ENCODE assay signal across 8 cellular contexts in genomic region chr1:182029379-182030331, GRCh38. TPM values are rescaled to one million over a fixed set of nuclear protein-coding genes. Genes with fewer than 3 reads are reported as not detected.
DNase-seq lines count a peak whose midpoint lies in the region; ATAC-seq and TF ChIP-seq lines count a peak whose summit lies in the region.

No MANE protein-coding gene starts in this region.

- TF ChIP-seq EP300 in SK-N-SH (IDR thresholded peaks at IDR 0.05; ENCODE audit: borderline replicate concordance in 1 of 2, low read depth in 1 of 2, low read length in 1 of 2), result no peak

- no peaks in the 10 kb centered on the region for H3K9me3 Mint-ChIP-seq in activated naive CD4-positive, alpha-beta T cell treated with anti-CD3 and anti-CD28 coated beads, Interleukin-2, amount 50 U/mL, for 72 hours

- peak overlapping the region; percentile 67 for H3K9ac ChIP-seq in SK-N-SH

- H3K9me3 ChIP-seq in SK-N-SH, result no peaks in the 10 kb centered on the region
- H3K9me3 ChIP-seq in osteoblast (ENCODE audit: low read depth, low read length), result no peaks in the 10 kb centered on the region
- no peaks in the 10 kb centered on the region for H3K9me3 ChIP-seq in thoracic aorta

- no peaks in the 10 kb centered on the region for H3K9me2 ChIP-seq in SK-N-SH

- H4K20me1 ChIP-seq in SK-N-SH (ENCODE audit: insufficient read depth), result no peaks in the 10 kb centered on the region
- H4K20me1 ChIP-seq in osteoblast (ENCODE audit: insufficient read depth, low read length), result no peaks in the 10 kb centered on the region

- intact Hi-C loops in head of caudate nucleus (cut with DNase I), result no loop called here

- POLR2A ChIA-PET in GM10248 (lab: Yijun Ruan, JAX), result interaction anchor here (0.6 kb wide), 2 partner anchors 130 to 938 kb away, joined by 3 to 7 read pairs; no protein-coding TSS in a partner anchor
- POLR2A ChIA-PET in SK-N-SH (lab: Yijun Ruan, JAX), result interaction anchor here (0.6 kb wide), 1 partner anchor 367 kb away, joined by 3 read pairs; no protein-coding TSS in a partner anchor

- WGBS in SK-N-SH (ENCODE audit: low lambda C conversion rate), result 3% methylated on average over 18 of the region's 68 CpGs

- peak; percentile 42 for TF ChIP-seq RAD21 in SK-N-SH (IDR thresholded peaks at IDR 0.05; ENCODE audit: low read length)

- H3K79me2 ChIP-seq in SK-N-SH (ENCODE audit: insufficient read depth) (no peaks in the 10 kb centered on the region), osteoblast (ENCODE audit: insufficient read depth, low read length) (no peaks in the 10 kb centered on the region)

- H3K27ac Mint-ChIP-seq in activated naive CD4-positive, alpha-beta T cell treated with anti-CD3 and anti-CD28 coated beads, Interleukin-2, amount 50 U/mL, for 72 hours, result peak overlapping the region; percentile 93 to 98

- DNase-seq in GM10248 (ENCODE audit: extremely low spot score) (peak; percentile 95), NCI-H1048 (lab: John Stamatoyannopoulos, UW) (peak; percentile 99), SK-N-SH (peak; percentile 96), head of caudate nucleus (peak; percentile 92 to 99 (median 97)), osteoblast (ENCODE audit: insufficient read length, low spot score, missing footprints) (peak; percentile 91), thoracic aorta (ENCODE audit: low spot score) (peak; percentile 96)
- DNase-seq in activated naive CD4-positive, alpha-beta T cell treated with anti-CD3 and anti-CD28 coated beads, Interleukin-2, amount 50 U/mL, for 72 hours (ENCODE audit: low spot score in 2 of 2), result peak; percentile 97 to 99

- TF ChIP-seq CTCF in GM10248 (IDR thresholded peaks at IDR 0.05; ENCODE audit: control extremely low read depth, extremely low read depth, low read depth, missing control alignments), result peak; percentile 35
- peak; percentile 48 for TF ChIP-seq CTCF in SK-N-SH (IDR thresholded peaks at IDR 0.05)
- no peak for TF ChIP-seq CTCF in osteoblast (IDR thresholded peaks at IDR 0.05; ENCODE audit: extremely low read depth, low read depth, low read length)
- TF ChIP-seq CTCF in thoracic aorta (IDR thresholded peaks at IDR 0.05), result peak; percentile 57

- ATAC-seq in HG02588 (IDR thresholded peaks at IDR 0.05; ENCODE audit: unreplicated experiment), result peak; percentile 93
- peak; percentile 92 to 93 for ATAC-seq in activated naive CD4-positive, alpha-beta T cell treated with anti-CD3 and anti-CD28 coated beads, Interleukin-2, amount 50 U/mL, for 72 hours
- ATAC-seq in thoracic aorta (ENCODE audit: insufficient number of reproducible peaks, low FRiP score, low read depth), result peak; percentile 95

- peak overlapping the region; percentile 47 to 77 for H3K4me3 ChIP-seq in SK-N-SH (ENCODE audit: low read depth in 2 of 2, low read length in 1 of 2)
- peak overlapping the region; percentile 71 for H3K4me3 ChIP-seq in osteoblast (ENCODE audit: insufficient read depth, low read length)
- H3K4me3 ChIP-seq in thoracic aorta, result peak overlapping the region; percentile 83

- H3K27me3 ChIP-seq in SK-N-SH (ENCODE audit: insufficient read depth), result no peaks in the 10 kb centered on the region
- H3K27me3 ChIP-seq in osteoblast (ENCODE audit: insufficient read depth, low read length), result no peaks in the 10 kb centered on the region
- H3K27me3 ChIP-seq in thoracic aorta (replicated peaks; ENCODE audit: insufficient read depth), result no peaks in the 10 kb centered on the region

- H3K36me3 ChIP-seq in SK-N-SH (replicated peaks in 1 of 2; ENCODE audit: control insufficient read depth in 1 of 2, insufficient read depth in 2 of 2, low read length in 1 of 2), result no peaks in the 10 kb centered on the region
- H3K36me3 ChIP-seq in osteoblast (ENCODE audit: insufficient read depth, low read length), result no peaks in the 10 kb centered on the region
- no peaks in the 10 kb centered on the region for H3K36me3 ChIP-seq in thoracic aorta

- peak overlapping the region; percentile 74 for H3K4me2 ChIP-seq in SK-N-SH
- peak overlapping the region; percentile 80 for H3K4me2 ChIP-seq in osteoblast (ENCODE audit: insufficient read depth, low read length)

- CTCF ChIA-PET in GM10248 (lab: Yijun Ruan, JAX) (interaction anchor here (1.3 to 2.4 kb wide), 2 partner anchors 25 to 551 kb away, joined by 4 to 7 read pairs; no protein-coding TSS in a partner anchor), SK-N-SH (lab: Yijun Ruan, JAX) (interaction anchor here (0.5 to 2.6 kb wide), 2 partner anchors 51 to 402 kb away, joined by 3 to 8 read pairs; no protein-coding TSS in a partner anchor)

- H3K4me1 ChIP-seq in SK-N-SH (ENCODE audit: control insufficient read depth in 1 of 2, insufficient read depth in 2 of 2, low read depth in 1 of 2, low read length in 1 of 2) (peaks cover 0 to 3% of the 10 kb centered on the region in 2 experiments; a peak in 1 of 4 replicates), osteoblast (ENCODE audit: insufficient read depth, low read length) (no peaks in the 10 kb centered on the region), thoracic aorta (ENCODE audit: control insufficient read depth in 1 of 2, low read depth in 2 of 2) (peaks cover 0 to 3% of the 10 kb centered on the region in 2 donors)

- H3K27ac ChIP-seq in SK-N-SH (ENCODE audit: low read depth in 2 of 2, low read length in 1 of 2), result peak overlapping the region; percentile 46 to 56; a peak in 3 of 4 replicates
- no peak overlapping the region for H3K27ac ChIP-seq in osteoblast (ENCODE audit: low read depth, low read length)
- H3K27ac ChIP-seq in thoracic aorta, result peak overlapping the region; percentile 75 to 80

- peaks cover 9 to 12% of the 10 kb centered on the region in 2 donors for H3K36me3 Mint-ChIP-seq in activated naive CD4-positive, alpha-beta T cell treated with anti-CD3 and anti-CD28 coated beads, Interleukin-2, amount 50 U/mL, for 72 hours

- no peaks in the 10 kb centered on the region for H3F3A ChIP-seq in SK-N-SH (replicated peaks; ENCODE audit: insufficient read depth)

- H2AFZ ChIP-seq in SK-N-SH (ENCODE audit: low read depth) (peak overlapping the region; percentile 83), osteoblast (ENCODE audit: low read length) (peak overlapping the region; percentile 96)

TF ChIP-seq in SK-N-SH, 30 proteins besides CTCF, POLR2A, EP300 and RAD21:
- peak; percentile 18; the same call in 1 of the 2 replicates for TF ChIP-seq GABPA (IDR thresholded peaks at IDR 0.05; ENCODE audit: low read depth)
- peak; percentile 5 for TF ChIP-seq CHD2 (IDR thresholded peaks at IDR 0.05; ENCODE audit: low read length, partially characterized antibody)
- peak; percentile 91 for TF ChIP-seq PBX3 (IDR thresholded peaks at IDR 0.05)
- TF ChIP-seq MXI1 (IDR thresholded peaks at IDR 0.05; ENCODE audit: low read depth, low read length), result 0 out of 2 replicates have a peak, but pooled peaks have one; percentile 12
- peak; percentile 63 for TF ChIP-seq POLR2AphosphoS5 (IDR thresholded peaks at IDR 0.05; ENCODE audit: low read depth, low read length)
- TF ChIP-seq JUND (IDR thresholded peaks at IDR 0.05), result no peak
- peak; percentile 73 for TF ChIP-seq TAF1 (IDR thresholded peaks at IDR 0.05; ENCODE audit: borderline replicate concordance, low read depth, low read length)
- TF ChIP-seq MAX (IDR thresholded peaks at IDR 0.05; ENCODE audit: low read depth), result no peak

RNA-seq across cellular contexts. Expression of gene ZNF648, which starts 31.9 kb away (rescaled TPM):
- polyA plus RNA-seq in SK-N-SH (2012; rRNA removed), result not detected in 2 replicates
- polyA plus RNA-seq in SK-N-SH (2012; cell fraction: cytosol; rRNA removed), result not detected in 2 replicates
- 0.01 TPM in 1 of 2 replicates, not detected in the other for polyA plus RNA-seq in SK-N-SH (2012; cell fraction: nucleus; rRNA removed)
- total RNA-seq in activated naive CD4-positive, alpha-beta T cell treated with anti-CD3 and anti-CD28 coated beads, Interleukin-2, amount 50 U/mL, for 72 hours, result under 1 TPM in 1 of 2 donors, not detected in 1; 0.12 TPM
- total RNA-seq in osteoblast (not detected in 2 replicates), thoracic aorta (not detected)
